Comparison of ENCODE assay signal across 10 cellular contexts in the genomic region with DNA sequence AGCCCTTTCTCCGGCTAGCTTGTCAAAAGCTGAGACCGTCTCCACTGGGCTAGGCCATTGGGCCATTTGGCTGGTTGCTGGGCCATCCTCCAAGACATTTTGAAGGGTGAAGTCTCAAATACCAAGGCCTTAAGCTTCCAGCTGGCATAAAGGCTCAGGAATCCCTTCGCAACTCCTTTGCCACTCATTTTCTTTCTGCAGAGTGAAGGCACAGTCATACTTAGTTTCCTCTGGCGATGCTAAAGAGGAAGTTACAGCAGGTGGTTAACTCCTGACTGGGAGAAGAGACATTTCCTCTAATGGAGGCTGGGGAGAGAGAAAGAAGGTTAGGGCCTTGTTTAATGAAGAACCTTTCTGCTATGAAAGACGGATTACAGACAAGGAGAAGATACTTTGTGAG. TPM values are rescaled to one million over a fixed set of nuclear protein-coding genes. Genes with fewer than 3 reads are reported as not detected.
A peak's percentile ranks its signal among the peaks of the same experiment; 100 is the strongest.
DNase-seq lines count a peak whose midpoint lies in the region; ATAC-seq and TF ChIP-seq lines count a peak whose summit lies in the region.
"Had no signal": no experiment of that assay in that cellular context is flagged by ENCODE, and none has a peak within 500 bp of the region (broad histone marks: within the 10 kb centered on the region; RNA-seq: fewer than 3 reads in every experiment).

No MANE protein-coding gene starts in this region.

- H3K79me2 ChIP-seq in Loucy (ENCODE audit: insufficient read depth, low read length), result peaks cover 13% of the 10 kb centered on the region

- POLR2A ChIA-PET in activated B cell treated with CpG ODN at 0.5 μM for 24 hours (lab: Charles Lee), result interaction anchor here (3.4 to 16.5 kb wide), 2 partner anchors 14 to 42 kb away, joined by 13 to 421 read pairs; a partner anchor contains a TSS

- H3K27ac ChIP-seq in stomach, result no peak overlapping the region

- H3K4me3 Mint-ChIP-seq in activated naive CD4-positive, alpha-beta T cell treated with anti-CD3 and anti-CD28 coated beads, Interleukin-2, amount 50 U/mL, for 24 hours, result no peak overlapping the region
- peak overlapping the region; percentile 29 for H3K4me3 Mint-ChIP-seq in activated B cell treated with CpG ODN at 0.5 μM for 24 hours
- H3K4me3 Mint-ChIP-seq in type B pancreatic cell, result peak overlapping the region; percentile 12
- H3K4me3 Mint-ChIP-seq: stimulated activated naive CD8-positive, alpha-beta T cell treated with anti-CD3 and anti-CD28 coated beads, Interleukin-15, amount 100 ng/mL, for 72 hours had no signal

- no peak for TF ChIP-seq POLR2A in stomach (IDR thresholded peaks at IDR 0.05)

- H3K4me1 Mint-ChIP-seq in activated naive CD4-positive, alpha-beta T cell treated with anti-CD3 and anti-CD28 coated beads, Interleukin-2, amount 50 U/mL, for 24 hours, result peaks cover 50% of the 10 kb centered on the region
- H3K4me1 Mint-ChIP-seq in activated B cell treated with CpG ODN at 0.5 μM for 24 hours (peaks cover 61% of the 10 kb centered on the region), type B pancreatic cell (ENCODE audit: unreplicated experiment) (peaks cover 42% of the 10 kb centered on the region)

- peak overlapping the region; percentile 53 for H2AFZ ChIP-seq in Loucy (ENCODE audit: low read length)

- TF ChIP-seq EP300 in stomach (IDR thresholded peaks at IDR 0.05), result no peak

- CTCF ChIA-PET in activated B cell treated with CpG ODN at 0.5 μM for 24 hours (lab: Charles Lee), result no interaction called here

- no peaks in the 10 kb centered on the region for H3K9me2 ChIP-seq in Loucy (replicated peaks; ENCODE audit: low read depth, low read length)

- H4K20me1 ChIP-seq in Loucy (ENCODE audit: insufficient read depth, low read length, poor library complexity, severe bottlenecking), result peaks cover under 1% of the 10 kb centered on the region

- no peaks in the 10 kb centered on the region for H3K9me3 ChIP-seq in Loucy (ENCODE audit: insufficient read depth, low read depth, low read length)
- H3K9me3 ChIP-seq in stomach, result no peaks in the 10 kb centered on the region

- peak overlapping the region; percentile 76 for H3K27ac Mint-ChIP-seq in activated naive CD4-positive, alpha-beta T cell treated with anti-CD3 and anti-CD28 coated beads, Interleukin-2, amount 50 U/mL, for 24 hours
- H3K27ac Mint-ChIP-seq in activated B cell treated with CpG ODN at 0.5 μM for 24 hours (peak overlapping the region; percentile 72), type B pancreatic cell (peak overlapping the region; percentile 31)
- H3K27ac Mint-ChIP-seq: stimulated activated naive CD8-positive, alpha-beta T cell treated with anti-CD3 and anti-CD28 coated beads, Interleukin-15, amount 100 ng/mL, for 72 hours had no signal

- H3K4me1 ChIP-seq in Loucy (ENCODE audit: insufficient read depth, low read length, poor library complexity, severe bottlenecking) (peaks cover 55% of the 10 kb centered on the region), stomach (peaks cover 9 to 23% (median 12%) of the 10 kb centered on the region in 4 donors)

- TF ChIP-seq CTCF in Loucy (conservative IDR thresholded peaks at IDR 0.05; ENCODE audit: low read length) (no peak), activated B cell treated with CpG ODN at 0.5 μM for 24 hours (IDR thresholded peaks at IDR 0.05) (no peak), type B pancreatic cell (conservative IDR thresholded peaks at IDR 0.05) (no peak), stomach (IDR thresholded peaks at IDR 0.05) (no peak)

- no peak for DNase-seq in activated naive CD4-positive, alpha-beta T cell (lab: John Stamatoyannopoulos, UW)
- DNase-seq in activated B cell treated with CpG ODN at 0.5 μM for 24 hours, result no peak
- no peak for DNase-seq in type B pancreatic cell (ENCODE audit: extremely low spot score, unreplicated experiment)
- DNase-seq in NCI-H128 (lab: John Stamatoyannopoulos, UW; ENCODE audit: unreplicated experiment), result no peak
- no peak for DNase-seq in NCI-H1417 (lab: John Stamatoyannopoulos, UW)
- no peak for DNase-seq in stomach
- DNase-seq: anterior cingulate cortex; stimulated activated naive CD8-positive, alpha-beta T cell treated with anti-CD3 and anti-CD28 coated beads, Interleukin-15, amount 100 ng/mL, for 72 hours had no signal

- WGBS in stomach, 5 donors, result 73 to 85% (median 85%) methylated on average over 5 of the region's 5 CpGs

- intact Hi-C loops in activated B cell treated with CpG ODN at 0.5 μM for 24 hours (cut with micrococcal nuclease) (loop anchor here (2.0 kb wide), 1 partner anchor 15 kb away; a partner anchor contains a TSS), stomach (cut with DNase I; ENCODE audit: low total_unique reads) (loop anchor here (10.0 kb wide), 1 partner anchor 51 kb away; no protein-coding TSS in a partner anchor)

- peaks cover 8% of the 10 kb centered on the region; the same call in 1 of the 2 replicates for H3F3A ChIP-seq in Loucy (ENCODE audit: low read depth)

- peak overlapping the region; percentile 39 for H3K4me2 ChIP-seq in Loucy (ENCODE audit: low read depth, low read length, poor library complexity, severe bottlenecking)

- H3K27me3 Mint-ChIP-seq in activated naive CD4-positive, alpha-beta T cell treated with anti-CD3 and anti-CD28 coated beads, Interleukin-2, amount 50 U/mL, for 24 hours, result no peaks in the 10 kb centered on the region
- H3K27me3 Mint-ChIP-seq in activated B cell treated with CpG ODN at 0.5 μM for 24 hours (no peaks in the 10 kb centered on the region), type B pancreatic cell (no peaks in the 10 kb centered on the region)
- H3K27me3 Mint-ChIP-seq: stimulated activated naive CD8-positive, alpha-beta T cell treated with anti-CD3 and anti-CD28 coated beads, Interleukin-15, amount 100 ng/mL, for 72 hours had no signal

- H3K27me3 ChIP-seq in Loucy (ENCODE audit: insufficient read depth, low read length, poor library complexity, severe bottlenecking) (peaks cover 2% of the 10 kb centered on the region), stomach (no peaks in the 10 kb centered on the region)

- ATAC-seq in activated B cell treated with CpG ODN at 0.5 μM for 24 hours (ENCODE audit: low read depth), result peak; percentile 20
- ATAC-seq: stimulated activated naive CD8-positive, alpha-beta T cell treated with anti-CD3 and anti-CD28 coated beads, Interleukin-15, amount 100 ng/mL, for 72 hours had no signal

- H3K9ac ChIP-seq in Loucy (ENCODE audit: low read depth, low read length, poor library complexity, severe bottlenecking), result peak overlapping the region; percentile 44

- H3K36me3 Mint-ChIP-seq in activated naive CD4-positive, alpha-beta T cell treated with anti-CD3 and anti-CD28 coated beads, Interleukin-2, amount 50 U/mL, for 24 hours, result no peaks in the 10 kb centered on the region
- H3K36me3 Mint-ChIP-seq in activated B cell treated with CpG ODN at 0.5 μM for 24 hours (ENCODE audit: low read depth), result peaks cover under 1% of the 10 kb centered on the region
- no peaks in the 10 kb centered on the region for H3K36me3 Mint-ChIP-seq in type B pancreatic cell

- no peaks in the 10 kb centered on the region for H3K36me3 ChIP-seq in Loucy (ENCODE audit: insufficient read depth, low read length)
- no peaks in the 10 kb centered on the region for H3K36me3 ChIP-seq in stomach

- H3K4me3 ChIP-seq in Loucy (ENCODE audit: low read length, poor library complexity, severe bottlenecking) (peak overlapping the region; percentile 7), stomach (no peak overlapping the region)

- no peaks in the 10 kb centered on the region for H3K9me3 Mint-ChIP-seq in activated naive CD4-positive, alpha-beta T cell treated with anti-CD3 and anti-CD28 coated beads, Interleukin-2, amount 50 U/mL, for 24 hours
- H3K9me3 Mint-ChIP-seq in activated B cell treated with CpG ODN at 0.5 μM for 24 hours (no peaks in the 10 kb centered on the region), type B pancreatic cell (no peaks in the 10 kb centered on the region)

RNA-seq across cellular contexts. Expression of a gene that starts 4.8 kb away (rescaled TPM):
- total RNA-seq in activated B cell treated with CpG ODN at 0.5 μM for 24 hours (106 and 116 TPM in 2 replicates), type B pancreatic cell (ENCODE audit: low replicate concordance) (142 and 154 TPM in 2 replicates), stomach (100 to 1,000 TPM in 3 of 5 donors, 10 to 100 TPM in 2; 44.2 to 298 (median 104) TPM)
- polyA plus RNA-seq in stomach, result 10 to 100 TPM; 35.9 to 41.5 (median 36.4) TPM

RNA-seq across cellular contexts. Expression of a gene that starts 15.3 kb away (rescaled TPM):
- 8.0 and 8.8 TPM in 2 replicates for total RNA-seq in activated B cell treated with CpG ODN at 0.5 μM for 24 hours
- 6.9 and 12.3 TPM in 2 replicates for total RNA-seq in type B pancreatic cell (ENCODE audit: low replicate concordance)
- total RNA-seq in stomach, result 10 to 100 TPM in 2 of 5 donors, 1 to 10 TPM in 1, not detected in 2; 2.0 to 17.0 (median 14.8) TPM
- polyA plus RNA-seq in stomach, result 1 to 10 TPM; 1.8 to 2.6 (median 2.4) TPM

RNA-seq across cellular contexts. Expression of a gene that starts 22.4 kb away (rescaled TPM):
- total RNA-seq in activated B cell treated with CpG ODN at 0.5 μM for 24 hours, result not detected in 2 replicates
- 16.3 and 109 TPM in 2 replicates for total RNA-seq in type B pancreatic cell (ENCODE audit: low replicate concordance)
- 100 to 1,000 TPM in 1 of 5 donors, 10 to 100 TPM in 4; 33.5 to 244 (median 70.9) TPM for total RNA-seq in stomach
- polyA plus RNA-seq in stomach, result 100 to 1,000 TPM; 161 to 232 (median 197) TPM

RNA-seq across cellular contexts. Expression of a gene that starts 40.5 kb away (rescaled TPM):
- 10.1 and 14.3 TPM in 2 replicates for total RNA-seq in activated B cell treated with CpG ODN at 0.5 μM for 24 hours
- 4.8 and 8.7 TPM in 2 replicates for total RNA-seq in type B pancreatic cell (ENCODE audit: low replicate concordance)
- 10 to 100 TPM in 3 of 5 donors, 1 to 10 TPM in 2; 2.3 to 68.7 (median 16.2) TPM for total RNA-seq in stomach
- polyA plus RNA-seq in stomach, result 10 to 100 TPM in 1 of 3 donors, 1 to 10 TPM in 2; 3.1 to 10.1 (median 7.0) TPM

RNA-seq across cellular contexts. Expression of a gene that starts 40.7 kb away (rescaled TPM):
- total RNA-seq in activated B cell treated with CpG ODN at 0.5 μM for 24 hours (10.7 and 11.0 TPM in 2 replicates), type B pancreatic cell (ENCODE audit: low replicate concordance) (13.0 and 17.7 TPM in 2 replicates), stomach (10 to 100 TPM in 3 of 5 donors, not detected in 2; 11.6 to 15.9 (median 14.2) TPM)
- 1 to 10 TPM; 5.6 to 7.6 (median 7.4) TPM for polyA plus RNA-seq in stomach

Comparison
In these comparisons a context has a peak if more than half of its experiments do, and no peak if none do; other contexts are left out.
1. RNA of a gene that starts 22.4 kb away (total RNA-seq): 16.3 to 109 TPM in type B pancreatic cell and 33.5 to 244 TPM in stomach; not detected in activated B cell treated with CpG ODN at 0.5 μM for 24 hours; every median in the first group is over 10 times any median in the second.
2. Peak in every context shown above with its lines, with median percentiles within 50 percentile points of each other: H3K27ac Mint-ChIP-seq.